Comparison of ENCODE assay signal across 15 cellular contexts in the genomic region with DNA sequence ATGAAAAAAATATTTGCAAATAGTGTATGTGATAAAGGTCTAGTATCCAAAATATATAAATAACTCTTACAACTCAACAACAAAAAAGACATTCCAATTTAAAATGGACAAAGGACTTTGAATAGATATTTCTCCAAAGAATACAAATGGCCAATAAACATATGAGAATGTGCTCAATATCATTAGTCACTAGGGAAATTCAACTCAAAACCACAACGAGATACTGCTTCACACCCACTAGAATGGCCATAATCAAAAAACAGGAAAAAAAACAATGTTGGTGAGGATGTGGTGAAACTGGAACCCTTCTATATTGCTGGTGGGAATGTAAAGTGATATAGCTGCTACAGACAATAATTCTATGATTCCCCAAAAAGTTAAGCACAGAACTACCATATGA. TPM values are rescaled to one million over a fixed set of nuclear protein-coding genes. Genes with fewer than 3 reads are reported as not detected.
DNase-seq lines count a peak whose midpoint lies in the region; ATAC-seq and TF ChIP-seq lines count a peak whose summit lies in the region.
"Had no signal": no experiment of that assay in that cellular context is flagged by ENCODE, and none has a peak within 500 bp of the region (broad histone marks: within the 10 kb centered on the region; RNA-seq: fewer than 3 reads in every experiment).

No MANE protein-coding gene starts in this region.

- DNase-seq in Daoy (ENCODE audit: low read depth) (peak; percentile 1), NB4 (ENCODE audit: low read depth) (peak; percentile 4), astrocyte of the hippocampus (ENCODE audit: low read depth, low spot score) (peak; percentile 1), immature natural killer cell (peak; percentile 23 to 33 (median 28)), HT-29 (ENCODE audit: low spot score) (no peak), GM23248 (no peak)
- DNase-seq: Caco-2; CD8-positive, alpha-beta memory T cell; DMS53; H7 had no signal

- no peak overlapping the region for H3K4me2 ChIP-seq in GM23248 (ENCODE audit: unreplicated experiment)
- H3K4me2 ChIP-seq: GM23338 had no signal

- H3K9me2 ChIP-seq in GM23248 (ENCODE audit: insufficient read depth), result no peaks in the 10 kb centered on the region

- ATAC-seq in HG02852 (IDR thresholded peaks at IDR 0.05; ENCODE audit: unreplicated experiment) (no peak), HG02885 (IDR thresholded peaks at IDR 0.05; ENCODE audit: poor library complexity, unreplicated experiment) (no peak)
- ATAC-seq: GM23338, HepG2 had no signal

- in situ Hi-C loops in GM23248 (cut with MboI), result no loop called here

- no peak overlapping the region for H3K27ac ChIP-seq in GM23248

- TF ChIP-seq POLR2A in NB4 (IDR thresholded peaks at IDR 0.05; ENCODE audit: extremely low read depth, insufficient read length), result no peak

- no peak overlapping the region for H2AFZ ChIP-seq in GM23248
- H2AFZ ChIP-seq: GM23338 had no signal

- H3K4me1 Mint-ChIP-seq in immature natural killer cell, result peaks cover 13 to 30% of the 10 kb centered on the region in 2 donors
- H3K4me1 Mint-ChIP-seq: CD14-positive monocyte, GM23338 had no signal

- peaks cover 0 to 5% (median 0%) of the 10 kb centered on the region in 3 donors for H3K27me3 Mint-ChIP-seq in immature natural killer cell (ENCODE audit: low read depth in 3 of 3)
- H3K27me3 Mint-ChIP-seq: CD8-positive, alpha-beta memory T cell had no signal

- WGBS in GM23248 (ENCODE audit: low coverage in 1 of 2, low lambda C conversion rate in 2 of 2, missing lambda C conversion rate in 2 of 2), 2 experiments, result 73 to 76% methylated on average over 1 of the region's 1 CpG

- no peaks in the 10 kb centered on the region for H3K4me1 ChIP-seq in GM23248 (ENCODE audit: insufficient read depth)
- H3K4me1 ChIP-seq: Caco-2 had no signal

- no peaks in the 10 kb centered on the region for H3K9me3 ChIP-seq in GM23248 (ENCODE audit: low read depth)
- H3K9me3 ChIP-seq: Caco-2 had no signal

- H3K36me3 Mint-ChIP-seq in immature natural killer cell, result peaks cover 0 to 27% (median 4%) of the 10 kb centered on the region in 3 donors

- no peaks in the 10 kb centered on the region for H4K20me1 ChIP-seq in GM23248 (ENCODE audit: insufficient read depth)

- H3K79me2 ChIP-seq in GM23248 (ENCODE audit: insufficient read depth), result no peaks in the 10 kb centered on the region

- H3K4me3 ChIP-seq in NB4 (ENCODE audit: low read depth, low read length), result no peak overlapping the region
- H3K4me3 ChIP-seq in GM23248, result no peak overlapping the region
- H3K4me3 ChIP-seq: GM23338 had no signal

- peaks cover 44% of the 10 kb centered on the region for H3K36me3 ChIP-seq in GM23248 (ENCODE audit: low read depth)

- H3K27me3 ChIP-seq in GM23248 (replicated peaks; ENCODE audit: insufficient read depth), result no peaks in the 10 kb centered on the region

- peak overlapping the region; percentile 11 to 86 (median 44) for H3K27ac Mint-ChIP-seq in immature natural killer cell
- H3K27ac Mint-ChIP-seq: CD14-positive monocyte, GM23338 had no signal

- H3K9ac ChIP-seq in GM23248, result no peak overlapping the region

- no peak for TF ChIP-seq CTCF in NB4 (IDR thresholded peaks at IDR 0.05; ENCODE audit: low read depth, low read length)

- no peaks in the 10 kb centered on the region for H3K9me3 Mint-ChIP-seq in immature natural killer cell
- H3K9me3 Mint-ChIP-seq: CD14-positive monocyte; CD8-positive, alpha-beta memory T cell; GM23338 had no signal

- H3K4me3 Mint-ChIP-seq in immature natural killer cell, result peak overlapping the region in 3 of 5 donors; percentile 1 to 14 (median 3)
- H3K4me3 Mint-ChIP-seq: CD14-positive monocyte; CD8-positive, alpha-beta memory T cell; GM23338 had no signal

- no peaks in the 10 kb centered on the region for H3F3A ChIP-seq in GM23248 (ENCODE audit: insufficient read depth)

RNA-seq across cellular contexts. Expression of a gene that starts 38.7 kb away (rescaled TPM):
- 1,387 and 1,496 TPM in 2 replicates for total RNA-seq in Daoy (2014; rRNA removed; shearing (Covaris generic))
- polyA plus RNA-seq in immature natural killer cell, result 1,000 to 10,000 TPM in 1 of 3 donors, 100 to 1,000 TPM in 2; 720 to 1,050 (median 777) TPM
- 1,193 and 1,327 TPM in 2 replicates for total RNA-seq in HT-29 (2014; rRNA removed; shearing (Covaris generic))
- total RNA-seq in GM23248 (2014; rRNA removed; shearing (Covaris generic)), result 597 and 754 TPM in 2 replicates
- polyA plus RNA-seq in GM23248 (2016; fragmentation: Nextera tagmentation; extraction: Ambion mirVana), result 774 and 831 TPM in 2 replicates

Comparison
In these comparisons a context has a peak if more than half of its experiments do, and no peak if none do; other contexts are left out.
1. DNase-seq: peak in Daoy (single experiment), NB4 (single experiment), astrocyte of the hippocampus (single experiment) and immature natural killer cell (3 of 3); none in HT-29 (single experiment) and GM23248 (single experiment).